Comparison of ENCODE assay signal across 1 cellular context in genomic region chr19:11041194-11041593, GRCh38.
TF ChIP-seq lines count a peak whose summit lies in the region.

No MANE protein-coding gene starts in this region.

TF ChIP-seq in K562, 482 proteins besides CTCF, POLR2A, EP300 and RAD21:
- TF ChIP-seq, protein P1, sequence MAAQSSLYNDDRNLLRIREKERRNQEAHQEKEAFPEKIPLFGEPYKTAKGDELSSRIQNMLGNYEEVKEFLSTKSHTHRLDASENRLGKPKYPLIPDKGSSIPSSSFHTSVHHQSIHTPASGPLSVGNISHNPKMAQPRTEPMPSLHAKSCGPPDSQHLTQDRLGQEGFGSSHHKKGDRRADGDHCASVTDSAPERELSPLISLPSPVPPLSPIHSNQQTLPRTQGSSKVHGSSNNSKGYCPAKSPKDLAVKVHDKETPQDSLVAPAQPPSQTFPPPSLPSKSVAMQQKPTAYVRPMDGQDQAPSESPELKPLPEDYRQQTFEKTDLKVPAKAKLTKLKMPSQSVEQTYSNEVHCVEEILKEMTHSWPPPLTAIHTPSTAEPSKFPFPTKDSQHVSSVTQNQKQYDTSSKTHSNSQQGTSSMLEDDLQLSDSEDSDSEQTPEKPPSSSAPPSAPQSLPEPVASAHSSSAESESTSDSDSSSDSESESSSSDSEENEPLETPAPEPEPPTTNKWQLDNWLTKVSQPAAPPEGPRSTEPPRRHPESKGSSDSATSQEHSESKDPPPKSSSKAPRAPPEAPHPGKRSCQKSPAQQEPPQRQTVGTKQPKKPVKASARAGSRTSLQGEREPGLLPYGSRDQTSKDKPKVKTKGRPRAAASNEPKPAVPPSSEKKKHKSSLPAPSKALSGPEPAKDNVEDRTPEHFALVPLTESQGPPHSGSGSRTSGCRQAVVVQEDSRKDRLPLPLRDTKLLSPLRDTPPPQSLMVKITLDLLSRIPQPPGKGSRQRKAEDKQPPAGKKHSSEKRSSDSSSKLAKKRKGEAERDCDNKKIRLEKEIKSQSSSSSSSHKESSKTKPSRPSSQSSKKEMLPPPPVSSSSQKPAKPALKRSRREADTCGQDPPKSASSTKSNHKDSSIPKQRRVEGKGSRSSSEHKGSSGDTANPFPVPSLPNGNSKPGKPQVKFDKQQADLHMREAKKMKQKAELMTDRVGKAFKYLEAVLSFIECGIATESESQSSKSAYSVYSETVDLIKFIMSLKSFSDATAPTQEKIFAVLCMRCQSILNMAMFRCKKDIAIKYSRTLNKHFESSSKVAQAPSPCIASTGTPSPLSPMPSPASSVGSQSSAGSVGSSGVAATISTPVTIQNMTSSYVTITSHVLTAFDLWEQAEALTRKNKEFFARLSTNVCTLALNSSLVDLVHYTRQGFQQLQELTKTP (IDR thresholded peaks at IDR 0.05; ENCODE audit: low read depth in 1 of 2, partially characterized antibody in 2 of 2), result no peak
- no peak for TF ChIP-seq HCFC1 (IDR thresholded peaks at IDR 0.05; ENCODE audit: low read depth, low read length)
- TF ChIP-seq ZNF408 (CRISPR knock-in tag; IDR thresholded peaks at IDR 0.05; ENCODE audit: low read depth), result no peak
- no peak for TF ChIP-seq ZBTB43 (CRISPR knock-in tag; IDR thresholded peaks at IDR 0.05)
- no peak for TF ChIP-seq NCOR1 (IDR thresholded peaks at IDR 0.05)
- TF ChIP-seq SPI1 (IDR thresholded peaks at IDR 0.05; ENCODE audit: borderline replicate concordance, low read depth, low read length), result no peak
- TF ChIP-seq GTF2A2 (tag; IDR thresholded peaks at IDR 0.05), result no peak
- peak; percentile 57 for TF ChIP-seq RBM22 (IDR thresholded peaks at IDR 0.05; ENCODE audit: low read depth, low read length, poor library complexity, severe bottlenecking)
- TF ChIP-seq JUN (IDR thresholded peaks at IDR 0.05; ENCODE audit: borderline replicate concordance, low read depth, low read length), result no peak
- no peak for TF ChIP-seq JUN (CRISPR knock-in tag; IDR thresholded peaks at IDR 0.05; ENCODE audit: borderline replicate concordance)
- TF ChIP-seq POLR2G (IDR thresholded peaks at IDR 0.05; ENCODE audit: low read depth, low read length), result 0 out of 2 replicates have a peak, but pooled peaks have one; percentile 26
- no peak for TF ChIP-seq SRSF9 (IDR thresholded peaks at IDR 0.05; ENCODE audit: borderline replicate concordance, low read depth, low read length)
- TF ChIP-seq HMG20A (CRISPR knock-in tag; conservative IDR thresholded peaks at IDR 0.05), result no peak
